30 cellular contexts compared by ENCODE assay signal in genomic region chr11:65021003-65021402, GRCh38. TPM values are rescaled to one million over a fixed set of nuclear protein-coding genes. Genes with fewer than 3 reads are reported as not detected.
"Had no signal": no experiment of that assay in that cellular context is flagged by ENCODE, and none has a peak within 500 bp of the region (broad histone marks: within the 10 kb centered on the region; RNA-seq: fewer than 3 reads in every experiment).

No MANE protein-coding gene starts in this region.

- H3K27me3 Mint-ChIP-seq: activated B cell treated with CpG ODN at 0.5 μM for 24 hours; activated naive CD4-positive, alpha-beta T cell treated with anti-CD3 and anti-CD28 coated beads, Interleukin-2, amount 50 U/mL, for 24 hours; activated naive CD8-positive, alpha-beta T cell treated with anti-CD3 and anti-CD28 coated beads for 36 hours; T-cell had no signal

- H3K27ac Mint-ChIP-seq: activated B cell treated with CpG ODN at 0.5 μM for 24 hours; activated naive CD4-positive, alpha-beta T cell treated with anti-CD3 and anti-CD28 coated beads for 36 hours; activated naive CD4-positive, alpha-beta T cell treated with anti-CD3 and anti-CD28 coated beads, Interleukin-2, amount 50 U/mL, for 24 hours; activated naive CD8-positive, alpha-beta T cell treated with anti-CD3 and anti-CD28 coated beads for 36 hours; activated T-helper 1 cell treated with anti-CD3 and anti-CD28 coated beads, Interleukin-12 subunit alpha, Interleukin-12 subunit beta, Interleukin-2, Interleukin-4 antibody, amounts not matched to agents 30 ng/mL and 10 ng/mL and 1 ng/mL, durations not matched to agents 14 hours and 24 hours and 36 hours; activated T-helper 2 cell treated with anti-CD3 and anti-CD28 coated beads, Interferon-gamma antibody, Interleukin-2, Interleukin-4, amounts not matched to agents 10 μg/mL and 5 μg/mL and 100 μg/mL, durations not matched to agents 14 hours and 24 hours and 36 hours; T-cell; T-helper 1 cell treated with Interleukin-12 subunit alpha and Interleukin-12 subunit beta and Interleukin-4 antibody, amounts not matched to agents 30 μg/mL and 1 μg/mL, for 36 hours had no signal

- ATAC-seq: activated CD4-positive, CD25-positive, alpha-beta regulatory T cell treated with anti-CD3 and anti-CD28 coated beads, Interleukin-2, amount 50 U/mL, for 24 hours; esophagus mucosa; T-cell had no signal

- H3K9me3 Mint-ChIP-seq: activated B cell treated with CpG ODN at 0.5 μM for 24 hours; activated naive CD4-positive, alpha-beta T cell treated with anti-CD3 and anti-CD28 coated beads for 36 hours; activated naive CD4-positive, alpha-beta T cell treated with anti-CD3 and anti-CD28 coated beads, Interleukin-2, amount 50 U/mL, for 24 hours; activated naive CD8-positive, alpha-beta T cell treated with anti-CD3 and anti-CD28 coated beads for 36 hours; activated T-helper 1 cell treated with anti-CD3 and anti-CD28 coated beads, Interleukin-12 subunit alpha, Interleukin-12 subunit beta, Interleukin-2, Interleukin-4 antibody, amounts not matched to agents 30 ng/mL and 10 ng/mL and 1 ng/mL, durations not matched to agents 14 hours and 24 hours and 36 hours; activated T-helper 2 cell treated with anti-CD3 and anti-CD28 coated beads, Interferon-gamma antibody, Interleukin-2, Interleukin-4, amounts not matched to agents 10 μg/mL and 5 μg/mL and 100 μg/mL, durations not matched to agents 14 hours and 24 hours and 36 hours; T-cell; T-helper 1 cell treated with Interleukin-12 subunit alpha and Interleukin-12 subunit beta and Interleukin-4 antibody, amounts not matched to agents 30 μg/mL and 1 μg/mL, for 36 hours had no signal

- DNase-seq: activated B cell treated with CpG ODN at 0.5 μM for 24 hours; activated CD4-positive, alpha-beta T cell treated with anti-CD3 and anti-CD28 coated beads for 48 hours; activated CD4-positive, alpha-beta T cell treated with anti-CD3 and anti-CD28 coated beads, Interleukin-2, amount 50 U/mL, for 1 hour; activated CD4-positive, alpha-beta T cell treated with anti-CD3 and anti-CD28 coated beads, Interleukin-2, amount 50 U/mL, for 48 hours; activated CD8-positive, alpha-beta memory T cell treated with anti-CD3 and anti-CD28 coated beads, Interleukin-2, amount 50 U/mL, for 4 hours; activated effector memory CD4-positive, alpha-beta T cell treated with anti-CD3 and anti-CD28 coated beads, Interleukin-2, amount 50 U/mL, for 16 hours; activated naive CD4-positive, alpha-beta T cell treated with anti-CD3 and anti-CD28 coated beads for 36 hours; activated naive CD8-positive, alpha-beta T cell treated with anti-CD3 and anti-CD28 coated beads for 36 hours; activated T-cell treated with anti-CD3 and anti-CD28 coated beads, Interleukin-2, amount 50 U/mL, for 1 hour; activated T-cell treated with anti-CD3 and anti-CD28 coated beads, Interleukin-2, amount 50 U/mL, for 48 hours; amniotic stem cell; anterior cingulate cortex; brain microvascular endothelial cell; effector CD8-positive, alpha-beta T cell; foreskin fibroblast; head of caudate nucleus; SW 1271; T-cell; T-helper 9 cell; WERI-Rb-1 had no signal

- H3K4me3 Mint-ChIP-seq: activated B cell treated with CpG ODN at 0.5 μM for 24 hours; activated naive CD4-positive, alpha-beta T cell treated with anti-CD3 and anti-CD28 coated beads for 36 hours; activated naive CD4-positive, alpha-beta T cell treated with anti-CD3 and anti-CD28 coated beads, Interleukin-2, amount 50 U/mL, for 24 hours; activated naive CD8-positive, alpha-beta T cell treated with anti-CD3 and anti-CD28 coated beads for 36 hours; activated T-helper 1 cell treated with anti-CD3 and anti-CD28 coated beads, Interleukin-12 subunit alpha, Interleukin-12 subunit beta, Interleukin-2, Interleukin-4 antibody, amounts not matched to agents 30 ng/mL and 10 ng/mL and 1 ng/mL, durations not matched to agents 14 hours and 24 hours and 36 hours; T-cell; T-helper 1 cell treated with Interleukin-12 subunit alpha and Interleukin-12 subunit beta and Interleukin-4 antibody, amounts not matched to agents 30 μg/mL and 1 μg/mL, for 36 hours had no signal

RNA-seq across cellular contexts. Expression of gene BATF2, which starts 24.2 kb away (rescaled TPM):
- total RNA-seq: activated naive CD4-positive, alpha-beta T cell treated with anti-CD3 and anti-CD28 coated beads for 36 hours; activated T-helper 1 cell treated with anti-CD3 and anti-CD28 coated beads, Interleukin-12 subunit alpha, Interleukin-12 subunit beta, Interleukin-2, Interleukin-4 antibody, amounts not matched to agents 30 ng/mL and 10 ng/mL and 1 ng/mL, durations not matched to agents 14 hours and 24 hours and 36 hours; chondrocyte; esophagus mucosa; frontal cortex; T-helper 2 cell treated with Interferon-gamma antibody and Interleukin-4, amounts not matched to agents 100 ng/mL and 5 ng/mL, for 36 hours had no signal

RNA-seq across cellular contexts. Expression of gene NAALADL1, which starts 37.4 kb away (rescaled TPM):
- total RNA-seq: astrocyte, chondrocyte had no signal
